Comparison of ENCODE assay signal across 8 cellular contexts in genomic region chr4:155353923-155354540, GRCh38. TPM values are rescaled to one million over a fixed set of nuclear protein-coding genes. Genes with fewer than 3 reads are reported as not detected.
DNase-seq lines count a peak whose midpoint lies in the region; ATAC-seq and TF ChIP-seq lines count a peak whose summit lies in the region.

No MANE protein-coding gene starts in this region.

- peaks cover 0 to 1% (median 0%) of the 10 kb centered on the region in 3 donors for H3K27me3 Mint-ChIP-seq in immature natural killer cell (ENCODE audit: low read depth in 3 of 3)

- in situ Hi-C loops in astrocyte of the spinal cord (cut with HindIII; ENCODE audit: low sequenced_read_pairs), result no loop called here

- peak; percentile 83 for TF ChIP-seq CTCF in astrocyte of the spinal cord (IDR thresholded peaks at IDR 0.05; ENCODE audit: low read depth, low read length)

- H3K4me3 ChIP-seq in astrocyte of the spinal cord (ENCODE audit: low read depth, low read length), result no peak overlapping the region

- ATAC-seq in GM19397 (IDR thresholded peaks at IDR 0.05; ENCODE audit: unreplicated experiment) (peak; percentile 89), HG03342 (IDR thresholded peaks at IDR 0.05; ENCODE audit: unreplicated experiment) (peak; percentile 93)

- DNase-seq in DMS53 treated with DMSO at 0.1 percent for 48 hours (lab: John Stamatoyannopoulos, UW; ENCODE audit: unreplicated experiment), result peak; percentile 13
- DNase-seq in RKO (ENCODE audit: low spot score), result peak; percentile 65
- peak; percentile 60 for DNase-seq in astrocyte of the spinal cord (ENCODE audit: low read depth, low spot score)
- peak; percentile 3 to 35 (median 19) for DNase-seq in immature natural killer cell
- peak; percentile 14 for DNase-seq in stimulated activated CD4-positive, alpha-beta T cell treated with anti-CD3 and anti-CD28 coated beads, Interleukin-4, amount 100 ng/mL, for 24 hours
- no peak for DNase-seq in NCI-H187 (lab: John Stamatoyannopoulos, UW)

- H3K4me1 Mint-ChIP-seq in immature natural killer cell, result peaks cover 2 to 6% of the 10 kb centered on the region in 2 donors

- H3K9me3 Mint-ChIP-seq in immature natural killer cell, result no peaks in the 10 kb centered on the region

- H3K27ac Mint-ChIP-seq in immature natural killer cell, result peak overlapping the region in 1 of 6 donors; percentile 67

- peaks cover 12 to 33% (median 17%) of the 10 kb centered on the region in 3 donors for H3K36me3 Mint-ChIP-seq in immature natural killer cell

- no peak overlapping the region for H3K4me3 Mint-ChIP-seq in immature natural killer cell

RNA-seq across cellular contexts. Expression of gene MAP9, which starts 22.7 kb away (rescaled TPM):
- 1 to 10 TPM in 2 of 3 donors, not detected in 1; 2.1 to 3.3 TPM for polyA plus RNA-seq in immature natural killer cell

Comparison
In these comparisons a context has a peak if more than half of its experiments do, and no peak if none do; other contexts are left out.
1. DNase-seq: peak in DMS53 treated with DMSO at 0.1 percent for 48 hours (single experiment), RKO (single experiment), astrocyte of the spinal cord (single experiment), immature natural killer cell (3 of 3) and stimulated activated CD4-positive, alpha-beta T cell treated with anti-CD3 and anti-CD28 coated beads, Interleukin-4, amount 100 ng/mL, for 24 hours (single experiment); none in NCI-H187 (0 of 2).